ENCODE assay signal across 8 cellular contexts in genomic region chr12:115998119-115998633, GRCh38.
A peak's percentile ranks its signal among the peaks of the same experiment; 100 is the strongest.
DNase-seq lines count a peak whose midpoint lies in the region; ATAC-seq and TF ChIP-seq lines count a peak whose summit lies in the region.

No MANE protein-coding gene starts in this region.

- no peak overlapping the region; the same call in 1 of the 2 replicates for H3K27ac ChIP-seq in MM.1S (ENCODE audit: low read length)
- H3K27ac ChIP-seq in heart right ventricle = no peak overlapping the region

- H3K9me2 ChIP-seq in MM.1S (replicated peaks; ENCODE audit: insufficient read depth, low read length) = no peaks in the 10 kb centered on the region

- H3K27me3 Mint-ChIP-seq in activated B cell treated with CpG ODN at 0.5 μM for 24 hours = no peaks in the 10 kb centered on the region

- H3K4me2 ChIP-seq in MM.1S (ENCODE audit: low read depth, low read length) = no peak overlapping the region

- no peak overlapping the region for H3K4me3 ChIP-seq in MM.1S (ENCODE audit: low read length)
- H3K4me3 ChIP-seq in heart right ventricle = no peak overlapping the region
- H3K4me3 ChIP-seq in retinal pigment epithelial cell (ENCODE audit: low read length) = no peak overlapping the region

- H4K20me1 ChIP-seq in MM.1S (ENCODE audit: insufficient read depth, low read length) = no peaks in the 10 kb centered on the region

- H3K9me3 ChIP-seq in MM.1S (replicated peaks; ENCODE audit: insufficient read depth, low read length) (no peaks in the 10 kb centered on the region), heart right ventricle (no peaks in the 10 kb centered on the region)

- H3F3A ChIP-seq in MM.1S (ENCODE audit: insufficient read depth, low read length) = 0 out of 2 replicates have a peak, but pooled peaks cover 4% of the 10 kb centered on the region

- 0 out of 2 replicates have a peak, but pooled peaks cover 3% of the 10 kb centered on the region for H3K79me2 ChIP-seq in MM.1S (ENCODE audit: low read length)

- peaks cover 77% of the 10 kb centered on the region for H3K36me3 Mint-ChIP-seq in activated B cell treated with CpG ODN at 0.5 μM for 24 hours (ENCODE audit: low read depth)

- intact Hi-C loops in activated B cell treated with CpG ODN at 0.5 μM for 24 hours (cut with micrococcal nuclease) (loop anchor here (1.0 to 5.0 kb wide), 6 partner anchors 197 to 711 kb away; partner anchors contain the start of gene MED13L), heart right ventricle (cut with DNase I) (loop anchor here in 9 of 10 donors (5.0 to 10.0 kb wide), 10 partner anchors 239 to 714 kb away; no protein-coding TSS in a partner anchor)

- H3K27ac Mint-ChIP-seq in activated B cell treated with CpG ODN at 0.5 μM for 24 hours = peak overlapping the region; percentile 78

- H3K27me3 ChIP-seq in MM.1S (replicated peaks; ENCODE audit: insufficient read depth, low read length) (no peaks in the 10 kb centered on the region), heart right ventricle (no peaks in the 10 kb centered on the region)

- peak; percentile 54 for TF ChIP-seq CTCF in GM10248 (IDR thresholded peaks at IDR 0.05; ENCODE audit: control extremely low read depth, extremely low read depth, low read depth, missing control alignments)
- TF ChIP-seq CTCF in MM.1S (IDR thresholded peaks at IDR 0.05; ENCODE audit: low read length) = peak; percentile 58
- TF ChIP-seq CTCF in activated B cell treated with CpG ODN at 0.5 μM for 24 hours (IDR thresholded peaks at IDR 0.05) = peak; percentile 57
- TF ChIP-seq CTCF in heart right ventricle (IDR thresholded peaks at IDR 0.05) = peak; percentile 79 to 91 (median 87)
- TF ChIP-seq CTCF in retinal pigment epithelial cell (conservative IDR thresholded peaks at IDR 0.05; ENCODE audit: low read depth, low read length) = peak; percentile 67

- H3K9me3 Mint-ChIP-seq in activated B cell treated with CpG ODN at 0.5 μM for 24 hours = no peaks in the 10 kb centered on the region

- H3K4me1 ChIP-seq in MM.1S (ENCODE audit: low read length) (no peaks in the 10 kb centered on the region), heart right ventricle (peaks cover 0 to 9% (median 4%) of the 10 kb centered on the region in 9 donors)

- POLR2A ChIA-PET in GM10248 (lab: Yijun Ruan, JAX) (no interaction called here), activated B cell treated with CpG ODN at 0.5 μM for 24 hours (lab: Charles Lee) (no interaction called here)

- H2AFZ ChIP-seq in MM.1S (ENCODE audit: low read length) = no peak overlapping the region

- ATAC-seq in activated B cell treated with CpG ODN at 0.5 μM for 24 hours (ENCODE audit: low read depth) (peak; percentile 90), heart right ventricle (peak in 5 of 8 donors; percentile 26 to 56 (median 46))

- peak; percentile 32 for DNase-seq in AG08396 (ENCODE audit: low spot score)
- DNase-seq in GM10248 (ENCODE audit: extremely low spot score) = peak; percentile 37
- peak; percentile 21 for DNase-seq in MM.1S
- DNase-seq in activated B cell treated with CpG ODN at 0.5 μM for 24 hours = no peak
- DNase-seq in heart right ventricle = no peak
- DNase-seq in retinal pigment epithelial cell (ENCODE audit: low read depth) = no peak
- DNase-seq in HK-2 (ENCODE audit: unreplicated experiment) = no peak
- DNase-seq in effector CD4-positive, alpha-beta T cell = no peak

- WGBS in heart right ventricle, 2 donors = 59 to 70% methylated on average over 3 of the region's 3 CpGs

- no peak overlapping the region for H3K4me3 Mint-ChIP-seq in activated B cell treated with CpG ODN at 0.5 μM for 24 hours

- peaks cover 10% of the 10 kb centered on the region for H3K4me1 Mint-ChIP-seq in activated B cell treated with CpG ODN at 0.5 μM for 24 hours

- CTCF ChIA-PET in GM10248 (lab: Yijun Ruan, JAX) = interaction anchor here (0.6 to 2.3 kb wide), 24 partner anchors 8 to 729 kb away, joined by 3 to 23 read pairs (median 4); partner anchors contain the start of gene MAP1LC3B2
- CTCF ChIA-PET in activated B cell treated with CpG ODN at 0.5 μM for 24 hours (lab: Charles Lee) = interaction anchor here (0.7 to 3.8 kb wide), 20 partner anchors 9 to 711 kb away, joined by 3 to 45 read pairs (median 4); no protein-coding TSS in a partner anchor

- no peak overlapping the region for H3K9ac ChIP-seq in MM.1S (ENCODE audit: low read length)

- H3K36me3 ChIP-seq in MM.1S (replicated peaks; ENCODE audit: insufficient read depth, low read length) (no peaks in the 10 kb centered on the region), heart right ventricle (peaks cover 0 to 81% (median 32%) of the 10 kb centered on the region in 9 donors)

Comparison
In these comparisons a context has a peak if more than half of its experiments do, and no peak if none do; other contexts are left out.
1. DNase-seq: peak in AG08396 (single experiment), GM10248 (single experiment) and MM.1S (single experiment); none in activated B cell treated with CpG ODN at 0.5 μM for 24 hours (single experiment), heart right ventricle (0 of 2), retinal pigment epithelial cell (single experiment), HK-2 (single experiment) and effector CD4-positive, alpha-beta T cell (single experiment).
2. Peak in every context shown above with its lines, with median percentiles within 50 percentile points of each other: CTCF ChIP-seq.